ENCODE assay signal across 1 cellular context in the genomic region with DNA sequence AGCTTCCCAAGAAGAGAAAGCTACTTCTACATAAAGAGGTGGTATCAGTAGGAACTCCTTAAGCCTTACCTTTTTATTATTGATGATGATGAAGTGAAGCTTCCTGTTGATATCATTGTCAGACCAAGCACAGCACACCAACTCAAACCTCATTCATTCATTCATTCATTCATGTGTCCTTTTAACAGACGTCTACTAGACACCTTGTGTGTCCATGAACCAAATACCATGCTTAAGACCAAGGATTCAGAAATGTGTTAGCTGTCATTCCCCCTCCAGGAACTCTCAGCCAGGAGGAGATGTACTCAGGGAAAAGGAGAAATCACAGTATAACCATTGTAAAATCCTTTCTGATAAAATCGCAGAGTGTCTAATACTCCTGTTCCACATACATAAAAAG.
TF ChIP-seq lines count a peak whose summit lies in the region.

No MANE protein-coding gene starts in this region.

TF ChIP-seq in IMR-90, 13 proteins besides CTCF, POLR2A, EP300 and RAD21:
- TF ChIP-seq, protein P1, sequence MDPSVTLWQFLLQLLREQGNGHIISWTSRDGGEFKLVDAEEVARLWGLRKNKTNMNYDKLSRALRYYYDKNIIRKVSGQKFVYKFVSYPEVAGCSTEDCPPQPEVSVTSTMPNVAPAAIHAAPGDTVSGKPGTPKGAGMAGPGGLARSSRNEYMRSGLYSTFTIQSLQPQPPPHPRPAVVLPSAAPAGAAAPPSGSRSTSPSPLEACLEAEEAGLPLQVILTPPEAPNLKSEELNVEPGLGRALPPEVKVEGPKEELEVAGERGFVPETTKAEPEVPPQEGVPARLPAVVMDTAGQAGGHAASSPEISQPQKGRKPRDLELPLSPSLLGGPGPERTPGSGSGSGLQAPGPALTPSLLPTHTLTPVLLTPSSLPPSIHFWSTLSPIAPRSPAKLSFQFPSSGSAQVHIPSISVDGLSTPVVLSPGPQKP (IDR thresholded peaks at IDR 0.05; ENCODE audit: borderline replicate concordance, low read depth, low read length): no peak
- no peak for TF ChIP-seq FOS (IDR thresholded peaks at IDR 0.05; ENCODE audit: low read depth, low read length)
TF ChIP-seq in IMR-90: peak in this region for 0.
